Comparison of ENCODE assay signal across 8 cellular contexts in genomic region chr4:98143001-98143899, GRCh38. TPM values are rescaled to one million over a fixed set of nuclear protein-coding genes. Genes with fewer than 3 reads are reported as not detected.
A peak's percentile ranks its signal among the peaks of the same experiment; 100 is the strongest.
DNase-seq lines count a peak whose midpoint lies in the region; ATAC-seq and TF ChIP-seq lines count a peak whose summit lies in the region.

Gene STPG2 (minus strand): TSS chr4:98143476.

- peaks cover 0 to 5% of the 10 kb centered on the region in 2 donors for H3K4me1 ChIP-seq in left lung

- TF ChIP-seq CTCF in left lung (IDR thresholded peaks at IDR 0.05), result peak in 1 of 2 donors; percentile 20

- peaks cover 5% of the 10 kb centered on the region for H3K27me3 Mint-ChIP-seq in dendritic cell treated with granulocyte-macrophage colony-stimulating factor and Interleukin-4, amounts not matched to agents 40 ng/mL and 50 ng/mL, for 4 days

- H3K9me3 ChIP-seq in left lung, result no peaks in the 10 kb centered on the region

- peaks cover 20% of the 10 kb centered on the region for H3K36me3 Mint-ChIP-seq in dendritic cell treated with granulocyte-macrophage colony-stimulating factor and Interleukin-4, amounts not matched to agents 40 ng/mL and 50 ng/mL, for 4 days (ENCODE audit: low read depth)

- TF ChIP-seq POLR2A in GM19099 (IDR thresholded peaks at IDR 0.05; ENCODE audit: extremely low read depth, insufficient read length, low read depth), result peak; percentile 84

- H3K4me3 Mint-ChIP-seq in dendritic cell treated with granulocyte-macrophage colony-stimulating factor and Interleukin-4, amounts not matched to agents 40 ng/mL and 50 ng/mL, for 4 days, result peak within 1 kb of the TSS; percentile 78

- no peaks in the 10 kb centered on the region for H3K9me3 Mint-ChIP-seq in dendritic cell treated with granulocyte-macrophage colony-stimulating factor and Interleukin-4, amounts not matched to agents 40 ng/mL and 50 ng/mL, for 4 days

- peak; percentile 96 for DNase-seq in Ammon's horn (ENCODE audit: low spot score)
- DNase-seq in NCI-H524 (lab: John Stamatoyannopoulos, UW), result peak; percentile 83 to 86
- DNase-seq in activated CD4-positive, alpha-beta T cell treated with anti-CD3 and anti-CD28 coated beads, Interleukin-2, amount 50 U/mL, for 1 hour, result peak; percentile 90
- DNase-seq in left lung, result peak; percentile 97 to 98
- peak; percentile 94 for DNase-seq in stimulated activated CD4-positive, alpha-beta T cell treated with anti-CD3 and anti-CD28 coated beads, Interleukin-2, amount 100 ng/mL, for 4 hours (ENCODE audit: low read depth)

- peak; percentile 99 for ATAC-seq in HG03432 (IDR thresholded peaks at IDR 0.05; ENCODE audit: unreplicated experiment)
- ATAC-seq in left lung, result peak; percentile 100

- peak within 1 kb of the TSS; percentile 92 for H3K27ac Mint-ChIP-seq in dendritic cell treated with granulocyte-macrophage colony-stimulating factor and Interleukin-4, amounts not matched to agents 40 ng/mL and 50 ng/mL, for 4 days

- no peaks in the 10 kb centered on the region for H3K36me3 ChIP-seq in left lung

- H3K4me1 Mint-ChIP-seq in dendritic cell treated with granulocyte-macrophage colony-stimulating factor and Interleukin-4, amounts not matched to agents 40 ng/mL and 50 ng/mL, for 4 days (ENCODE audit: low read depth), result peaks cover 11% of the 10 kb centered on the region

- intact Hi-C loops in dendritic cell treated with granulocyte-macrophage colony-stimulating factor and Interleukin-4, amounts not matched to agents 40 ng/mL and 50 ng/mL, for 4 days (cut with micrococcal nuclease), result loop anchor here (1.0 to 10.0 kb wide), 4 partner anchors 119 to 1422 kb away; partner anchors contain the start of genes ADH5 and TRMT10A
- intact Hi-C loops in left lung (cut with DNase I), result no loop called here

- H3K27me3 ChIP-seq in left lung, result no peaks in the 10 kb centered on the region

- peak within 1 kb of the TSS; percentile 88 to 95 for H3K27ac ChIP-seq in left lung

- peak within 1 kb of the TSS; percentile 46 to 70 for H3K4me3 ChIP-seq in left lung

RNA-seq across cellular contexts. Expression of gene STPG2, which starts in this region (rescaled TPM):
- total RNA-seq in left lung, result under 1 TPM; 0.64 to 0.76 TPM

Comparison
In these comparisons a context has a peak if more than half of its experiments do, and no peak if none do; other contexts are left out.
1. Peak in every context shown above with its lines: DNase-seq, ATAC-seq, H3K4me3 ChIP-seq and H3K27ac ChIP-seq.
2. Peak in DNase-seq, ATAC-seq, H3K4me3 ChIP-seq and H3K27ac ChIP-seq in left lung; RNA of the gene not detected or under 1 TPM.